ENCODE assay signal across 8 cellular contexts in the genomic region with DNA sequence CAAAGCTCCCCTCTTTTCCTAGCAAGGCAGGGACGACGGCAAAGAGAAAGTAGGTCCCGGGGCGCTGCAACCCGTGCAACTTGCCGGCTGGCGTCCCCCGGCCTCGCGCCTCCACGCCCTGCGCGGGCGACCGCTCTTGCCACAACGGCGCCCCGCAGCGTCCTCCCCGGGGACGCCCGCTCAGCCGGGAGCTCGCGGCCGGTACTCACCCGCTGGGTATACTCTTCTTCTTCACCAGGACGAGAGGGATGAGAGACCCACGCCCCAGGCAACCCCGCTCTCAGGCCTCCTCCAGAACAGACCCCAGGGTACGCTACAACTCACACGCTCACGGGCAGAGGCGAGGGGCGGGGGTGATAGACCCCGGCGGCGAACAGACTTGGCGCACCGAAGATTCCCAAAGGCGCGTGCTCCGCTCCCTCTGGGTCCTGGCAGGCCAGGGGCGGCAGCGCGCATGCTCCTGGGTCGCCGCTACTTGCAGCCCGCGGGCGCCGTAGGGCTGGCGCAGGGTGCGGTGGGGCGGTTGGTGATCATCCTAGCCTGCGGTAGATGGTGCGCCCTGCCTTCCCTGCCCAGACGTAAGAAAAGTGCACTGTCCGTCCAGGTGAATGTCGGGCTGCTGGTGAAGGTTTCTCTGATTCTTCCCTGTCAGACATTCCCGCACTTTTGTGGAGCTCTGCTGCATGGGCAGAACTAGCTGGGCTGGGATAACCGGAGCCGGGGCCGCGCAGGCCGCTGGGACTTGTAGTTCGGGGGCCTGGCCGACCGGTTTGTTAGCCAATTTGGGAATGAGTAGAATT. TPM values are rescaled to one million over a fixed set of nuclear protein-coding genes. Genes with fewer than 3 reads are reported as not detected.
DNase-seq lines count a peak whose midpoint lies in the region; ATAC-seq and TF ChIP-seq lines count a peak whose summit lies in the region.

A gene with protein sequence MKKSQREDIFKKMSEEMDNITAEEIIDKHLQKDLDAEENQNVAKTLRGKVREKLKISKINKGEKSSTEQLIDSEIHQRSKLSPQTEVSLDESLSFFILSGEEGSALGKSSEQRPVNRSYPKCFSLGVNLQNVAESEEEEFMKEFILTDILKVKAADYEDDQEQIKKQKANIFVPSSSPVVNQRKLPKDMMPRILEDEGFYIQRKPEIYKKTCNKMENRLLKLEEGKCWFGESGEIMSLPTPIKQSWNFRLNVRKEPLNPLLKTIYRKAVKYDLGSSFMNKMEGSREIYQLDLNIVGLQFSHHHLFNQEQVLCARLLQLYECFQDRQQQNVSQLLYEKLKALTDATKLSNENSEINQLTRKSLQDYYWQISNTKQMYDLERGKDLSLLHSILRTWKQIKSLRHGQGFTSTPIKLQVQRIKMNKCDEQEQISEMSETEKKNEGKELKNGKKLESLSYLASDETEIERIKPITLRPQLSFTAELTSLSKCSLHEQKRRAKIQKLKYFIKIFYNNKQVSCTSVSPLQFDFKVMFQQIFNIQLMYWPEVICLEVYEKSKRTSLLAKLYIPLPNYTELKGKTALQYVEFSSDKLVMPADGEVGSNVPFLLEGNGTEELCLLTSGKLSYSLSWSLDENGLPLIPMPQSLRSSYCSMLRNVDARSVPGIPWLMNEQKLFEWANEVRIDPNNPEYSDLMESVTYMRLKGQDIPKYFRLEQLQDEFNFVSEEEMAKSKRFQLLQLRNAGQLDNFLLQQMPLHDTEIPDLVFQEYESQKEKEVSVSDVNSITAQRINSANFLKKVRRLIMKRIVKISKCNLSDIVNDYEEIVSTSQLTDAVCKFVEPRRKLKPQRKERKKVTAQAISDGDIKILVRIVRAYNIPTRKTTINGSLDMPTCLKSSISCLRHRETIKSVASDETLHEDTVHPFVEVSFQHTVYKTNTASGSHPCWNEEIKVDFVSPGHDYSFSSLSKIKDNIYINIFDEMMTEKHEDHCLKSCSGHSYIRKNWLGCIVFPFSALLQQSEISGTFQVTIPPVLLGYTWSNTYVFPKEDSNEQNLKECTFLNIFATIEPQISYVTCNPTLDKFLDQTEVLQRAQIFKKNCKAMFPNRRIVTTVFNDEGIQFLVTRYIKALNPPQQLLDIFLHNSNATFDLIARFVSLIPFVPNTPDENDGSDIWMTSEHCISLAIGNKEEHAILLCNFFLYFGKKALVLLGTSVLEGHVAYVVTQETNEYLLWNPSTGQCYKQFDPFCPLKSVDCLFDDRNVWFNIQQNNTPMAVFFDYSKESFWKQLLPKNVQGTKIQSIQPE (N-terminal part only) (plus strand): TSS at position 522 of the 800 bp plus-strand sequence. CDS start 3,349 bp downstream, outside the sequence.

- peak within 1 kb of the TSS; percentile 85 for H3K4me3 ChIP-seq in AG10803 (ENCODE audit: low read length)

- intact Hi-C loops in left colon (cut with DNase I, micrococcal nuclease), result no loop called here

- peak; percentile 74 for DNase-seq in AG10803 (ENCODE audit: low read depth)
- DNase-seq in NCI-H226, result peak; percentile 51
- DNase-seq in activated CD4-positive, alpha-beta T cell treated with anti-CD3 and anti-CD28 coated beads for 24 hours (ENCODE audit: low read depth in 2 of 2), result peak; percentile 56 to 66
- peak; percentile 75 to 84 for DNase-seq in left colon
- peak; percentile 32 to 68 for DNase-seq in stimulated activated CD4-positive, alpha-beta T cell treated with anti-CD3 and anti-CD28 coated beads, Interleukin-1b, Interleukin-23, amount 100 ng/mL, for 4 hours (ENCODE audit: low read depth in 2 of 2)

- no peak for TF ChIP-seq CTCF in AG10803 (conservative IDR thresholded peaks at IDR 0.05; ENCODE audit: low read length)

- ATAC-seq in GM18867 (IDR thresholded peaks at IDR 0.05; ENCODE audit: unreplicated experiment) (peak; percentile 88), HG03097 (IDR thresholded peaks at IDR 0.05; ENCODE audit: low FRiP score, unreplicated experiment) (peak; percentile 94), left colon (peak; percentile 96)

- peak within 1 kb of the TSS; percentile 66 for H3K27ac ChIP-seq in cingulate gyrus (ENCODE audit: low read depth, low read length)

RNA-seq across cellular contexts. Expression of the gene that starts here (rescaled TPM):
- total RNA-seq in left colon, result under 1 TPM; 0.37 to 0.87 TPM

Comparison
In these comparisons a context has a peak if more than half of its experiments do, and no peak if none do; other contexts are left out.
1. Peak in every context shown above with its lines: DNase-seq, ATAC-seq, H3K4me3 ChIP-seq and H3K27ac ChIP-seq.
2. Peak in DNase-seq and ATAC-seq in left colon; RNA of the gene not detected or under 1 TPM.